In genomic region chr4:124948976-124949597, GRCh38 we compare ENCODE assay signal across 22 cellular contexts.
DNase-seq lines count a peak whose midpoint lies in the region; ATAC-seq, FAIRE-seq and TF ChIP-seq lines count a peak whose summit lies in the region.
"Had no signal": no experiment of that assay in that cellular context is flagged by ENCODE, and none has a peak within 500 bp of the region (broad histone marks: within the 10 kb centered on the region; RNA-seq: fewer than 3 reads in every experiment).

No MANE protein-coding gene starts in this region.

- no peaks in the 10 kb centered on the region for H3K27me3 ChIP-seq in osteoblast (ENCODE audit: insufficient read depth, low read length)
- H3K27me3 ChIP-seq in CD4-positive, alpha-beta T cell (ENCODE audit: control insufficient read depth, insufficient read depth, low read length), result no peaks in the 10 kb centered on the region

- peaks cover 15% of the 10 kb centered on the region for H3K4me1 ChIP-seq in osteoblast (ENCODE audit: insufficient read depth, low read length)

- TF ChIP-seq CTCF in epithelial cell of proximal tubule (conservative IDR thresholded peaks at IDR 0.05; ENCODE audit: low read depth, low read length) (no peak), osteoblast (IDR thresholded peaks at IDR 0.05; ENCODE audit: extremely low read depth, low read depth, low read length) (no peak)
- no peak for TF ChIP-seq CTCF in CD4-positive, alpha-beta T cell (IDR thresholded peaks at IDR 0.05)

- H3K36me3 Mint-ChIP-seq in CD4-positive, alpha-beta T cell (ENCODE audit: low read depth), result no peaks in the 10 kb centered on the region
- H3K36me3 Mint-ChIP-seq: immature natural killer cell had no signal

- ATAC-seq in CD4-positive, alpha-beta T cell (ENCODE audit: poor library complexity), result no peak
- ATAC-seq: activated T-helper 17 cell treated with anti-CD3 and anti-CD28 coated beads, Interleukin-2, amount 50 U/mL, for 72 hours; mucosa of descending colon; Right ventricle myocardium inferior had no signal

- H2AFZ ChIP-seq in osteoblast (ENCODE audit: low read length), result peak overlapping the region; percentile 38

- no peak overlapping the region for H3K27ac ChIP-seq in osteoblast (ENCODE audit: low read depth, low read length)
- no peak overlapping the region for H3K27ac ChIP-seq in CD4-positive, alpha-beta T cell (ENCODE audit: low read depth, low read length)
- H3K27ac ChIP-seq: thoracic aorta had no signal

- H3K36me3 ChIP-seq in osteoblast (ENCODE audit: insufficient read depth, low read length), result no peaks in the 10 kb centered on the region
- H3K36me3 ChIP-seq: thoracic aorta had no signal

- no peaks in the 10 kb centered on the region for H3K9me3 ChIP-seq in osteoblast (ENCODE audit: low read depth, low read length)
- H3K9me3 ChIP-seq in CD4-positive, alpha-beta T cell (ENCODE audit: control insufficient read depth, low read length), result no peaks in the 10 kb centered on the region
- H3K9me3 ChIP-seq: mucosa of descending colon, thoracic aorta had no signal

- no peak overlapping the region for H3K4me3 Mint-ChIP-seq in CD4-positive, alpha-beta T cell
- H3K4me3 Mint-ChIP-seq: activated CD4-positive, alpha-beta T cell treated with anti-CD3 and anti-CD28 coated beads, Interleukin-2, amount 10 ng/mL, durations not matched to agents 7 days and 5 days; activated T-helper 17 cell treated with anti-CD3 and anti-CD28 coated beads, Interleukin-2, amount 50 U/mL, for 72 hours; immature natural killer cell had no signal

- no peaks in the 10 kb centered on the region for H4K20me1 ChIP-seq in osteoblast (ENCODE audit: insufficient read depth, low read length)

- no peaks in the 10 kb centered on the region for H3K4me1 Mint-ChIP-seq in CD4-positive, alpha-beta T cell (ENCODE audit: low read depth)
- H3K4me1 Mint-ChIP-seq: activated CD4-positive, alpha-beta T cell treated with anti-CD3 and anti-CD28 coated beads, Interleukin-2, amount 10 ng/mL, durations not matched to agents 7 days and 5 days; activated T-helper 17 cell treated with anti-CD3 and anti-CD28 coated beads, Interleukin-2, amount 50 U/mL, for 72 hours; immature natural killer cell had no signal

- no peak overlapping the region for H3K4me3 ChIP-seq in epithelial cell of proximal tubule (ENCODE audit: low read depth, low read length)
- H3K4me3 ChIP-seq in osteoblast (ENCODE audit: insufficient read depth, low read length), result no peak overlapping the region
- H3K4me3 ChIP-seq: mucosa of descending colon, thoracic aorta had no signal

- POLR2A ChIA-PET in CD4-positive, alpha-beta T cell (lab: Charles Lee), result no interaction called here

- DNase-seq in GM03348 (ENCODE audit: low spot score), result peak; percentile 39
- DNase-seq in RCC 7860 (ENCODE audit: low spot score), result peak; percentile 55
- peak; percentile 59 for DNase-seq in epithelial cell of proximal tubule (ENCODE audit: low read depth)
- no peak for DNase-seq in osteoblast (ENCODE audit: insufficient read length, low spot score, missing footprints)
- DNase-seq in NCI-H82 (lab: John Stamatoyannopoulos, UW), result no peak
- DNase-seq in NCI-H774 (lab: John Stamatoyannopoulos, UW), result no peak
- no peak for DNase-seq in CD4-positive, alpha-beta T cell
- no peak for DNase-seq in effector CD8-positive, alpha-beta T cell (lab: John Stamatoyannopoulos, UW)
- DNase-seq: activated CD4-positive, alpha-beta T cell treated with anti-CD3 and anti-CD28 coated beads, Interleukin-2, amount 10 ng/mL, durations not matched to agents 7 days and 5 days; amygdala; DMS79 treated with DMSO at 0.1 percent for 48 hours; effector CD4-positive, alpha-beta T cell; immature natural killer cell; mucosa of descending colon; NCI-H187; NCI-H526; stimulated activated CD4-positive, alpha-beta T cell treated with anti-CD3 and anti-CD28 coated beads, Interleukin-15, amount 100 ng/mL, for 24 hours; T1000 had no signal

- no peaks in the 10 kb centered on the region for H3K79me2 ChIP-seq in osteoblast (ENCODE audit: insufficient read depth, low read length)

- FAIRE-seq in RCC 7860 (lab: Jason Lieb, UNC), result peak; percentile 77
- FAIRE-seq: GM12891 had no signal

- H3K4me2 ChIP-seq in osteoblast (ENCODE audit: insufficient read depth, low read length), result no peak overlapping the region

- intact Hi-C loops in CD4-positive, alpha-beta T cell (cut with DNase I, micrococcal nuclease), result no loop called here

- no peaks in the 10 kb centered on the region for H3K27me3 Mint-ChIP-seq in CD4-positive, alpha-beta T cell
- H3K27me3 Mint-ChIP-seq: activated CD4-positive, alpha-beta T cell treated with anti-CD3 and anti-CD28 coated beads, Interleukin-2, amount 10 ng/mL, durations not matched to agents 7 days and 5 days; activated T-helper 17 cell treated with anti-CD3 and anti-CD28 coated beads, Interleukin-2, amount 50 U/mL, for 72 hours had no signal

- CTCF ChIA-PET in CD4-positive, alpha-beta T cell (lab: Charles Lee), result no interaction called here

- peaks cover 7% of the 10 kb centered on the region for H3K9me3 Mint-ChIP-seq in CD4-positive, alpha-beta T cell
- H3K9me3 Mint-ChIP-seq: activated CD4-positive, alpha-beta T cell treated with anti-CD3 and anti-CD28 coated beads, Interleukin-2, amount 10 ng/mL, durations not matched to agents 7 days and 5 days had no signal

- no peak overlapping the region for H3K27ac Mint-ChIP-seq in CD4-positive, alpha-beta T cell
- H3K27ac Mint-ChIP-seq: activated CD4-positive, alpha-beta T cell treated with anti-CD3 and anti-CD28 coated beads, Interleukin-2, amount 10 ng/mL, durations not matched to agents 7 days and 5 days; activated T-helper 17 cell treated with anti-CD3 and anti-CD28 coated beads, Interleukin-2, amount 50 U/mL, for 72 hours; immature natural killer cell had no signal

Comparison
In these comparisons a context has a peak if more than half of its experiments do, and no peak if none do; other contexts are left out.
1. DNase-seq: peak in GM03348 (single experiment), RCC 7860 (single experiment) and epithelial cell of proximal tubule (single experiment); none in osteoblast (single experiment), NCI-H82 (single experiment), NCI-H774 (single experiment), CD4-positive, alpha-beta T cell (0 of 10) and effector CD8-positive, alpha-beta T cell (single experiment).